Comparison of ENCODE assay signal across 12 cellular contexts in the genomic region with DNA sequence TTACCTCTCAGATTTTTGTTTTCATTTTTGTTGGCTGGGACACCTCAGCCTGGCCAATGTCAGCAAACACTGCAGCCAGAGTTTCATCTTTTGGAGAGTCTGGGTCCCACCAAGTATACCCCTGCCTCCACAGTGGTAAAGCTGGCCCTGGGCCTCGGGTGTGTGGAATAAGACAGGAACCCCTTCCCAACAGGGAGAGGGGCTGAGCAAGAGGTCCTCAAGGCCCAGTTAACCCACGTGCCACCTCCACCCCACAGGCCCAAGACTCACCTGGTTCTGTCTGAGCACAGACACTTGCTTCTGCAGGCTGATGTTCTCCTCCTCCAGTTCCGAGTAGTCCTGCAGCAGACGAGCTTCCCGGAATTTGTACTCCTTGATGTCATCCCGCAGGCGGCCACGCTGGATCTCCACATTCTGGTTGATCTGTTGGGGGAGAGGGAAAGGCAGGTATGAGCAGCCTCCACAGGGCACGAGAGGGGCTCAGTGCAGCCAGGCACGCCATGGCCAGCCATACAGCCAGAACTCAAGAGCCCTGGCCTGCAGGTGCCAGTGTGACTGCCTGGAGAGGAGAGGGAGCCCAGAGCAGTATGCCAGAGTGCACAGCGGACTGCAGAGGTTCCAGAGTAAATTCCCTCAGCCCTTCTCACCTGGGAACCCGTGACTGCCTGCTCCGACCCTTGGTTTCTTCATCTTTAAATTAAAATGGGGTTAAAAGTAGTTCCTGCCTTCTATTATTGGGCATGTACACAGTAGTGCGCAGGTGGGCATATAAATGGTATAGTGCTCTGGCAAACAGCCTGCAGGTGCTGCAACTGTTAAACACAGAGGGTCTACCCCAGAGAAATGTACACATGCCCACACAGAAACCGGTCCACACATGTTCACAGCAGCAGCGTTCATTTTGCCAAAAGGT. TPM values are rescaled to one million over a fixed set of nuclear protein-coding genes. Genes with fewer than 3 reads are reported as not detected.
DNase-seq lines count a peak whose midpoint lies in the region; ATAC-seq and TF ChIP-seq lines count a peak whose summit lies in the region.
"Had no signal": no experiment of that assay in that cellular context is flagged by ENCODE, and none has a peak within 500 bp of the region (broad histone marks: within the 10 kb centered on the region; RNA-seq: fewer than 3 reads in every experiment).

No MANE protein-coding gene starts in this region.

- H3K9me2 ChIP-seq in OCI-LY1 (ENCODE audit: low read depth, low read length), result no peaks in the 10 kb centered on the region

- ATAC-seq in foreskin keratinocyte (peak; percentile 20), HG02973 (IDR thresholded peaks at IDR 0.05; ENCODE audit: unreplicated experiment) (no peak)
- ATAC-seq: gastroesophageal sphincter had no signal

- H3K9me3 ChIP-seq in OCI-LY1 (ENCODE audit: low read length), result no peaks in the 10 kb centered on the region
- H3K9me3 ChIP-seq: gastroesophageal sphincter had no signal

- H3K4me1 ChIP-seq in OCI-LY1 (ENCODE audit: insufficient read depth, low read length, severe bottlenecking) (peaks cover 100% of the 10 kb centered on the region), foreskin keratinocyte (peaks cover 33% of the 10 kb centered on the region)

- H3K27ac ChIP-seq in OCI-LY1 (ENCODE audit: low read depth, low read length, poor library complexity, severe bottlenecking) (peak overlapping the region; percentile 95), foreskin keratinocyte (peak overlapping the region; percentile 80), substantia nigra (ENCODE audit: low read depth, low read length, poor library complexity, severe bottlenecking) (no peak overlapping the region)
- H3K27ac ChIP-seq: gastroesophageal sphincter had no signal

- H3K4me2 ChIP-seq in OCI-LY1 (ENCODE audit: low read length), result peak overlapping the region; percentile 59

- H2AFZ ChIP-seq in OCI-LY1 (ENCODE audit: low read length), result no peak overlapping the region

- peak overlapping the region; percentile 29 for H3K4me3 ChIP-seq in OCI-LY1 (ENCODE audit: low read depth, low read length, poor library complexity, severe bottlenecking)
- H3K4me3 ChIP-seq: gastroesophageal sphincter had no signal

- H3F3A ChIP-seq in OCI-LY1 (ENCODE audit: insufficient read depth, low read length), result peaks cover 7% of the 10 kb centered on the region; the same call in 1 of the 2 replicates

- H3K9ac ChIP-seq in OCI-LY1 (ENCODE audit: low read length), result peak overlapping the region; percentile 47

- DNase-seq in NCI-H2029 treated with DMSO at 0.1 percent for 48 hours (lab: John Stamatoyannopoulos, UW), result peak; percentile 50
- no peak for DNase-seq in NCI-H2029 (lab: John Stamatoyannopoulos, UW)
- no peak for DNase-seq in foreskin keratinocyte
- DNase-seq in stimulated activated CD8-positive, alpha-beta memory T cell treated with anti-CD3 and anti-CD28 coated beads, Interleukin-4, amount 100 ng/mL, for 48 hours, result peak; percentile 14
- DNase-seq in RKO (ENCODE audit: low spot score), result no peak
- no peak for DNase-seq in substantia nigra (lab: John Stamatoyannopoulos, UW)
- DNase-seq: CD4-positive, alpha-beta T cell; GDM1; NCI-H226 had no signal

- peaks cover 62% of the 10 kb centered on the region for H3K36me3 ChIP-seq in OCI-LY1 (ENCODE audit: insufficient read depth, low read length)

- H3K27me3 ChIP-seq in OCI-LY1 (ENCODE audit: insufficient read depth, low read length) (no peaks in the 10 kb centered on the region), foreskin keratinocyte (no peaks in the 10 kb centered on the region)
- H3K27me3 ChIP-seq: gastroesophageal sphincter had no signal

- peaks cover 5% of the 10 kb centered on the region; the same call in 1 of the 2 replicates for H3K79me2 ChIP-seq in OCI-LY1 (ENCODE audit: insufficient read depth, low read length)

- TF ChIP-seq CTCF in OCI-LY1 (IDR thresholded peaks at IDR 0.05; ENCODE audit: low read length) (no peak), foreskin keratinocyte (conservative IDR thresholded peaks at IDR 0.05) (peak; percentile 15)

- no peaks in the 10 kb centered on the region for H4K20me1 ChIP-seq in OCI-LY1 (ENCODE audit: insufficient read depth, low read length)

RNA-seq across cellular contexts. Expression of gene BICD2, which starts 42.0 kb away (rescaled TPM):
- 60.0 and 66.3 TPM in 2 replicates for total RNA-seq in foreskin keratinocyte
- polyA plus RNA-seq in foreskin keratinocyte, result 19.3 and 24.2 TPM in 2 replicates

RNA-seq across cellular contexts. Expression of gene IPPK, which starts 52.7 kb away (rescaled TPM):
- total RNA-seq in foreskin keratinocyte, result 16.7 and 17.1 TPM in 2 replicates
- polyA plus RNA-seq in foreskin keratinocyte, result 10.4 and 12.9 TPM in 2 replicates

Comparison
In these comparisons a context has a peak if more than half of its experiments do, and no peak if none do; other contexts are left out.
1. DNase-seq: peak in NCI-H2029 treated with DMSO at 0.1 percent for 48 hours (single experiment) and stimulated activated CD8-positive, alpha-beta memory T cell treated with anti-CD3 and anti-CD28 coated beads, Interleukin-4, amount 100 ng/mL, for 48 hours (single experiment); none in NCI-H2029 (single experiment), foreskin keratinocyte (0 of 2), RKO (single experiment) and substantia nigra (0 of 49).